Comparison of ENCODE assay signal across 8 cellular contexts in the genomic region with DNA sequence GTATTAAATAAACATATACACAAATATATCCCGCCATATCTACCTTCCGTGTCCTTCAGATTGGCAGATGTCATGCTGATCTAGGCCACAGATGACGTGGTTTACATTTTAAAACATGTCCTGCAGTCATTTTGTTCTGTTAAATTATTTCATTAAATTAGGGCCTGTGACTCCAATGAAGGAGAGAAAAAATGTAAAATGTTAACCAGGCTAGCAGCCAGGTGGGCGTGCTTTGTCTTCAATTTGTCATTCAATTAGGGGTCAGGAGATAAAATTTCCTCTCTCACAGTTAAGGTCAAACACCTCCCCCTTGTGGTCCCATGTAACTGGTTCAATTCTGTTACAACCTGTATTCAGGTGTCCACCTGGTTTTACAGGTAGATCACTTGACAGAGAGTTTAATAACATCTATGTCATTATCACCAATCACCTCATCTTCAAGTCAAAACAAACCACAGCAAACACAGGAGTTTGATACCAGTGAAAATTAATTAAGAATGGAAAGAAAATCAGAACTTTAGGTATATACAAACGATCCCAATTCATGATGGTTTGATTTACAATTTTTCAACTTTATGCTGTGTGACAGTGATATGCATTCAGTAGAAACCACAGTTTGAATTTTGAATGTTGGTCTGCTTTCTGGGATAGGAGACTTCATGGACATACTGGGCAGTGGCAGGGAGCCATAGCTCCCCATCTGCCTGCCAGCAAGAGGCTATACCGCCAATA.
DNase-seq lines count a peak whose midpoint lies in the region; ATAC-seq and TF ChIP-seq lines count a peak whose summit lies in the region.

No MANE protein-coding gene starts in this region.

- ATAC-seq in left lung (peak; percentile 61), Right ventricle myocardium superior (ENCODE audit: poor library complexity) (no peak), GM18873 (IDR thresholded peaks at IDR 0.05; ENCODE audit: low FRiP score, unreplicated experiment) (no peak)

- no peaks in the 10 kb centered on the region for H3K27me3 ChIP-seq in left lung

- no peak overlapping the region for H3K27ac ChIP-seq in left lung

- no peaks in the 10 kb centered on the region for H3K9me3 ChIP-seq in left lung

- DNase-seq in ELF-1 (ENCODE audit: low read depth, low spot score) (peak; percentile 32), NCI-H1092 (lab: John Stamatoyannopoulos, UW) (peak; percentile 27), RPMI8226 (peak; percentile 30), left lung (no peak), Right ventricle myocardium superior (no peak), NCI-H2227 treated with DMSO at 0.1 percent for 48 hours (lab: John Stamatoyannopoulos, UW) (no peak), OCI-M1 (lab: John Stamatoyannopoulos, UW) (no peak)

- H3K36me3 ChIP-seq in left lung: no peaks in the 10 kb centered on the region

- H3K4me1 ChIP-seq in left lung: no peaks in the 10 kb centered on the region

- intact Hi-C loops in left lung (cut with DNase I) (no loop called here), Right ventricle myocardium superior (cut with DNase I) (no loop called here)

- no peak overlapping the region for H3K4me3 ChIP-seq in left lung

- no peak for TF ChIP-seq CTCF in left lung (IDR thresholded peaks at IDR 0.05)

Comparison
In these comparisons a context has a peak if more than half of its experiments do, and no peak if none do; other contexts are left out.
1. DNase-seq: peak in ELF-1 (single experiment), NCI-H1092 (single experiment) and RPMI8226 (single experiment); none in left lung (0 of 2), Right ventricle myocardium superior (single experiment), NCI-H2227 treated with DMSO at 0.1 percent for 48 hours (single experiment) and OCI-M1 (single experiment).